In genomic region chr10:73742454-73742734, GRCh38 we compare ENCODE assay signal across 1 cellular context.
TF ChIP-seq lines count a peak whose summit lies in the region.

No MANE protein-coding gene starts in this region.

TF ChIP-seq in GM12878, 131 proteins besides CTCF, POLR2A, EP300 and RAD21:
- TF ChIP-seq SP1 (IDR thresholded peaks at IDR 0.05; ENCODE audit: low read depth, low read length) = no peak
